22 cellular contexts compared by ENCODE assay signal in genomic region chr9:77901038-77901437, GRCh38.
A peak's percentile ranks its signal among the peaks of the same experiment; 100 is the strongest.
DNase-seq lines count a peak whose midpoint lies in the region; ATAC-seq, FAIRE-seq and TF ChIP-seq lines count a peak whose summit lies in the region.
"Had no signal": no experiment of that assay in that cellular context is flagged by ENCODE, and none has a peak within 500 bp of the region (broad histone marks: within the 10 kb centered on the region; RNA-seq: fewer than 3 reads in every experiment).

No MANE protein-coding gene starts in this region.

- TF ChIP-seq EP300 in K562 (IDR thresholded peaks at IDR 0.05; ENCODE audit: low read length) = no peak

- TF ChIP-seq POLR2A in H54 (IDR thresholded peaks at IDR 0.05; ENCODE audit: low read depth, low read length) (no peak), K562 (conservative IDR thresholded peaks at IDR 0.05) (no peak)

- TF ChIP-seq RAD21 in K562 (CRISPR knock-in tag; conservative IDR thresholded peaks at IDR 0.05 in 1 of 2, IDR thresholded peaks at IDR 0.05 in 1 of 2) = no peak

- no peak overlapping the region for H2AFZ ChIP-seq in Loucy (ENCODE audit: low read length)
- H2AFZ ChIP-seq in K562 (ENCODE audit: low read depth, low read length) = no peak overlapping the region
- H2AFZ ChIP-seq: GM23338 had no signal

- peak overlapping the region; percentile 36 for H3K9ac ChIP-seq in Loucy (ENCODE audit: low read depth, low read length, poor library complexity, severe bottlenecking)
- H3K9ac ChIP-seq in K562 (ENCODE audit: insufficient read depth in 1 of 2, low read depth in 2 of 2, low read length in 2 of 2) = peak overlapping the region in 1 of 2 experiments; percentile 72; a peak in 2 of 4 replicates

- no peak for DNase-seq in H54 (ENCODE audit: insufficient read length, low spot score)
- DNase-seq in K562 (ENCODE audit: extremely low read depth in 1 of 4, low spot score in 3 of 4) = no peak
- DNase-seq in T-cell = no peak
- DNase-seq in HuH-7 (ENCODE audit: low spot score) = no peak
- no peak for DNase-seq in GM19238 (ENCODE audit: insufficient read length, low spot score)
- DNase-seq in lower lobe of right lung = no peak
- DNase-seq: C1 segment of cervical spinal cord; Calu3; CD8-positive, alpha-beta memory T cell; DMS153; MM.1S; NCI-H2029; NCI-H446 treated with DMSO at 0.1 percent for 48 hours; NCI-H526; Right ventricle myocardium superior; RPMI8226 had no signal

- H3K4me1 Mint-ChIP-seq in T-cell = peaks cover 21 to 43% (median 30%) of the 10 kb centered on the region in 3 donors

- CTCF ChIA-PET in K562 (lab: Yijun Ruan, JAX; ENCODE audit: low intra/inter-chr PET ratio) = no interaction called here
- CTCF ChIA-PET in T-cell (lab: Charles Lee) = interaction anchor here in 1 of 2 donors (0.6 kb wide), 1 partner anchor 548 kb away, joined by 3 read pairs; no protein-coding TSS in a partner anchor

- FAIRE-seq in H54 (lab: Jason Lieb, UNC) (peak; percentile 78), K562 (lab: Jason Lieb, UNC) (no peak)
- FAIRE-seq: GM18507 had no signal

- peak overlapping the region; percentile 4 for H3K4me3 ChIP-seq in Loucy (ENCODE audit: low read length, poor library complexity, severe bottlenecking)
- no peak overlapping the region for H3K4me3 ChIP-seq in K562
- H3K4me3 ChIP-seq in neutrophil (ENCODE audit: low read depth in 1 of 2, low read length in 1 of 2) = no peak overlapping the region
- H3K4me3 ChIP-seq in lower lobe of right lung = no peak overlapping the region
- H3K4me3 ChIP-seq: GM23338, HAP-1, SJSA1 had no signal

- ATAC-seq in K562 = no peak
- no peak for ATAC-seq in T-cell (replicated peaks in 1 of 4)
- no peak for ATAC-seq in lower lobe of right lung

- intact Hi-C loops in K562 (cut with micrococcal nuclease) (loop anchor here (5.0 to 10.0 kb wide), 2 partner anchors 41 to 134 kb away; partner anchors contain the start of gene GNAQ), lower lobe of right lung (cut with DNase I) (no loop called here)

- H3K9me3 Mint-ChIP-seq in T-cell = no peaks in the 10 kb centered on the region
- H3K9me3 Mint-ChIP-seq: CD8-positive, alpha-beta memory T cell; GM23338 had no signal

- peak overlapping the region in 1 of 2 donors; percentile 1 for H3K27ac Mint-ChIP-seq in T-cell
- H3K27ac Mint-ChIP-seq: CD8-positive, alpha-beta memory T cell; GM23338 had no signal

- WGBS in K562 (ENCODE audit: insufficient coverage, low coverage, missing lambda C conversion rate) = 100% methylated on average over 3 of the region's 3 CpGs

- H4K20me1 ChIP-seq in Loucy (ENCODE audit: insufficient read depth, low read length, poor library complexity, severe bottlenecking) (no peaks in the 10 kb centered on the region), K562 (replicated peaks; ENCODE audit: control insufficient read depth, insufficient read depth, low read length) (no peaks in the 10 kb centered on the region)

- H3K36me3 ChIP-seq in Loucy (ENCODE audit: insufficient read depth, low read length) = peaks cover 7% of the 10 kb centered on the region; the same call in 1 of the 2 replicates
- peaks cover 10% of the 10 kb centered on the region; the same call in 1 of the 3 replicates for H3K36me3 ChIP-seq in K562 (ENCODE audit: control insufficient read depth, insufficient read depth, low read length)
- no peaks in the 10 kb centered on the region for H3K36me3 ChIP-seq in neutrophil
- no peaks in the 10 kb centered on the region for H3K36me3 ChIP-seq in lower lobe of right lung
- H3K36me3 ChIP-seq: HAP-1, SJSA1 had no signal

- POLR2A ChIA-PET in K562 (lab: Yijun Ruan, JAX) = interaction anchor here (0.5 kb wide), 1 partner anchor 8 kb away, joined by 3 read pairs; no protein-coding TSS in a partner anchor
- POLR2A ChIA-PET in T-cell (lab: Charles Lee) = no interaction called here

- no peaks in the 10 kb centered on the region for H3K27me3 ChIP-seq in Loucy (ENCODE audit: insufficient read depth, low read length, poor library complexity, severe bottlenecking)
- no peaks in the 10 kb centered on the region for H3K27me3 ChIP-seq in K562 (ENCODE audit: control insufficient read depth in 2 of 2, insufficient read depth in 2 of 2, low read length in 2 of 2)
- no peaks in the 10 kb centered on the region for H3K27me3 ChIP-seq in neutrophil
- H3K27me3 ChIP-seq in lower lobe of right lung (ENCODE audit: low read depth) = no peaks in the 10 kb centered on the region
- H3K27me3 ChIP-seq: SJSA1 had no signal

- H3K79me2 ChIP-seq in Loucy (ENCODE audit: insufficient read depth, low read length) = peaks cover 99% of the 10 kb centered on the region
- peaks cover 75% of the 10 kb centered on the region for H3K79me2 ChIP-seq in K562 (ENCODE audit: control insufficient read depth, insufficient read depth, low read length)

- TF ChIP-seq CTCF in Loucy (conservative IDR thresholded peaks at IDR 0.05; ENCODE audit: low read length) (no peak), K562 (IDR thresholded peaks at IDR 0.05 in 2 of 3, conservative IDR thresholded peaks at IDR 0.05 in 1 of 3; ENCODE audit: insufficient read depth in 2 of 3, low read depth in 1 of 3, low read length in 3 of 3) (no peak), neutrophil (IDR thresholded peaks at IDR 0.05) (no peak), lower lobe of right lung (IDR thresholded peaks at IDR 0.05) (no peak)

- no peaks in the 10 kb centered on the region for H3K9me1 ChIP-seq in K562 (ENCODE audit: control insufficient read depth, insufficient read depth, low read length)

- H3K36me3 Mint-ChIP-seq in T-cell = peaks cover 21% of the 10 kb centered on the region

- H3K9me3 ChIP-seq in Loucy (ENCODE audit: insufficient read depth, low read depth, low read length) (no peaks in the 10 kb centered on the region), K562 (replicated peaks; ENCODE audit: control insufficient read depth, insufficient read depth, low read depth, low read length) (no peaks in the 10 kb centered on the region), neutrophil (no peaks in the 10 kb centered on the region), lower lobe of right lung (no peaks in the 10 kb centered on the region)
- H3K9me3 ChIP-seq: HAP-1, SJSA1 had no signal

- peak overlapping the region; percentile 36 for H3K4me2 ChIP-seq in Loucy (ENCODE audit: low read depth, low read length, poor library complexity, severe bottlenecking)
- H3K4me2 ChIP-seq in K562 (ENCODE audit: insufficient read depth, low read length) = peak overlapping the region; percentile 18; the same call in 1 of the 2 replicates
- H3K4me2 ChIP-seq: GM23338 had no signal

- H3F3A ChIP-seq in Loucy (ENCODE audit: low read depth) = 0 out of 2 replicates have a peak, but pooled peaks cover 8% of the 10 kb centered on the region

- BruUV-seq in K562 (replicated peaks; lab: Mats Ljungman, UMichigan) = no TSS peak

- H3K4me1 ChIP-seq in Loucy (ENCODE audit: insufficient read depth, low read length, poor library complexity, severe bottlenecking) = peaks cover 86% of the 10 kb centered on the region
- H3K4me1 ChIP-seq in K562 (replicated peaks in 1 of 2; ENCODE audit: control insufficient read depth in 2 of 2, insufficient read depth in 2 of 2, low read length in 2 of 2) = peaks cover 9 to 36% of the 10 kb centered on the region in 2 experiments
- H3K4me1 ChIP-seq in neutrophil (ENCODE audit: control insufficient read depth in 1 of 2, insufficient read depth in 1 of 2, low read depth in 1 of 2, low read length in 1 of 2) = peaks cover 20 to 24% of the 10 kb centered on the region in 2 experiments
- peaks cover 22% of the 10 kb centered on the region for H3K4me1 ChIP-seq in lower lobe of right lung
- H3K4me1 ChIP-seq: SJSA1 had no signal

- H3K9me2 ChIP-seq in Loucy (replicated peaks; ENCODE audit: low read depth, low read length) = no peaks in the 10 kb centered on the region

- H3K27ac ChIP-seq in K562 (ENCODE audit: extremely low read depth, low read depth, low read length) (peak overlapping the region; percentile 60; the same call in 2 of the 3 replicates), neutrophil (peak overlapping the region; percentile 41), lower lobe of right lung (no peak overlapping the region)
- H3K27ac ChIP-seq: SJSA1 had no signal

- no peaks in the 10 kb centered on the region for H3K27me3 Mint-ChIP-seq in T-cell
- H3K27me3 Mint-ChIP-seq: CD8-positive, alpha-beta memory T cell had no signal

- in situ Hi-C loops in K562 (cut with MboI) = no loop called here

- H3K4me3 Mint-ChIP-seq in T-cell = no peak overlapping the region
- H3K4me3 Mint-ChIP-seq: GM23338 had no signal

TF ChIP-seq in K562, 482 proteins besides CTCF, POLR2A, EP300 and RAD21:
- TF ChIP-seq THAP7 (CRISPR knock-in tag; IDR thresholded peaks at IDR 0.05) (no peak), ARID2 (IDR thresholded peaks at IDR 0.05) (no peak)
